ENCODE assay signal across 9 cellular contexts in the genomic region with DNA sequence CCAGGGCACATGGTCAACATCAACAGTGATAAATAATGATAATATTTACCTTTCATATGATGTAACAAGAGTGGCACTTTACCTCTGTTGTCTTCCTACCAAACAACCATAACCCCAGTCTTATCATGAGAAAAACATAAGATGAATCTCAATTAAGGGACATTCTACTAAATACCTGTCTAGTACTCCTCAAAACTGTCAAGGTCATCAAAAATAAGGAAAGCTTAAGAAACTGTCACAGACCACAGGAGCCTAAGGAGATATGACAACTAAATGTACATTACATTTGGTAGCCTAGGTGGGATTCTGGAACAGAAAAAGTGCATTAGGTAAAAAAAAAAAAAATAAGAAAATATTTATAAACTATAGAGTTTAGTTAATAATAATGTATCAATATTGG.
"Had no signal": no experiment of that assay in that cellular context is flagged by ENCODE, and none has a peak within 500 bp of the region (broad histone marks: within the 10 kb centered on the region; RNA-seq: fewer than 3 reads in every experiment).

No MANE protein-coding gene starts in this region.

- H3K4me2 ChIP-seq: GM23338, KMS-11 had no signal

- H2AFZ ChIP-seq: GM23338 had no signal

- ATAC-seq: GM23338 had no signal

- FAIRE-seq: H1, H54, HTR-8/SVneo had no signal

- H3K4me3 ChIP-seq: GM23338 had no signal

- DNase-seq: H9, HCEC 1CT, Karpas-422, KBM-7 had no signal

- H3K9ac ChIP-seq: KMS-11 had no signal

- H3K27ac ChIP-seq: KMS-11 had no signal
